8 cellular contexts compared by ENCODE assay signal in the genomic region with DNA sequence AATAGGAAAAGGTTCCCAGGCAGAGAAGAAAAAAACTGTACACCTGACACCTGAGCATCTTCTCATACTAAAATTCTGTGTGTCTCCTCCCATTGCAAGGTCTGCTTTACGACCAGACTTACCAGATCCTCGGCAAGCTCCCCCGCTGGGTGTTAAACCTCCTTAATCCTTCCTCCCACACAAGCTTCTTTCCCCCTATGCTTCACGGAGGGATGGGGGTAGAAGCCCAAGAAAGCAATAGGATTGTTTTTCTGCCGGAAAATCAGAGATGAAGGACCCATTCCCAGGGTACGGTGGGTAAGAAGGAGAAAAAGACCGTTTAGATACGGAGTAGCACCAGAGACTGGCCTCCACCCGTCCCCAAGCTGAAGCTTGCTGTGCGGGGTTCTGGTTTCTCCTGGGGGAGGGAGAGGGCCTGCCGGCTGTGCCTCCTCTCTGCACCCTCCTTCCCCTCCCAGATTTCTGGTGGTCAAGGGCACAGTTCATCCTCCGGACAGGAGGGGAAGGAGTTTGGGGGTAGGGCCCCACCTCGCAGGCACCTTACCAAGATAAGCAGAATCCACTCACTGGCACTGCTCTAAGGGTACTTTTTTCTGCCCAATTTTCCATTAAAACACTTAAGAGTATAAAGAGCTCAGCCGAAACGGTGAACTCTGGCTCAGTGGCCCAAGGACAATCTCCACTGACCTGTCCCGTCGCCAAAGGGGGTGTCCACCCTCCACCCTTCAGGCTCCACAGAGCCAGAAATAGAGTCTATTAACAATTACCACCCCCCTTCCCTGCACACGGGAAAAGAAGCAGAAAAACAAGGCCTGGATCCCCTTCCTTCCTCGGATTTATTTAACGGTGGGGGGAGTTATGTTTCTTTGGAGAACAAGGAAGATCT. TPM values are rescaled to one million over a fixed set of nuclear protein-coding genes. Genes with fewer than 3 reads are reported as not detected.
A peak's percentile ranks its signal among the peaks of the same experiment; 100 is the strongest.
DNase-seq lines count a peak whose midpoint lies in the region; ATAC-seq, FAIRE-seq and TF ChIP-seq lines count a peak whose summit lies in the region.

No MANE protein-coding gene starts in this region.

- in situ Hi-C loops in ACHN (cut with HindIII; ENCODE audit: low pct_ligation_motif_present, low pct_unique_long_range_greater_than_20kb, low sequenced_read_pairs) (no loop called here), K562 (cut with MboI) (no loop called here)

- no peak for TF ChIP-seq EP300 in K562 (IDR thresholded peaks at IDR 0.05; ENCODE audit: low read length)

- no peaks in the 10 kb centered on the region for H3K9me3 Mint-ChIP-seq in stimulated activated memory B cell treated with anti-CD40 and anti-IgM and Interleukin-4, amounts not matched to agents 10 μg/mL and 1 μg/mL and 100 μg/mL, for 72 hours

- intact Hi-C loops in K562 (cut with micrococcal nuclease), result no loop called here
- intact Hi-C loops in kidney (cut with DNase I), result no loop called here

- no peaks in the 10 kb centered on the region for H3K27me3 ChIP-seq in K562 (ENCODE audit: control insufficient read depth in 2 of 2, insufficient read depth in 2 of 2, low read length in 2 of 2)

- CTCF ChIA-PET in K562 (lab: Yijun Ruan, JAX; ENCODE audit: low intra/inter-chr PET ratio), result no interaction called here

- no peaks in the 10 kb centered on the region for H3K27me3 Mint-ChIP-seq in stimulated activated memory B cell treated with anti-CD40 and anti-IgM and Interleukin-4, amounts not matched to agents 10 μg/mL and 1 μg/mL and 100 μg/mL, for 72 hours

- no peak for TF ChIP-seq RAD21 in K562 (CRISPR knock-in tag; conservative IDR thresholded peaks at IDR 0.05 in 1 of 2, IDR thresholded peaks at IDR 0.05 in 1 of 2)

- no peaks in the 10 kb centered on the region for H3K9me1 ChIP-seq in K562 (ENCODE audit: control insufficient read depth, insufficient read depth, low read length)

- DNase-seq in ACHN (peak; percentile 19), RKO (ENCODE audit: low spot score) (peak; percentile 63), K562 (ENCODE audit: extremely low read depth in 1 of 4, low spot score in 3 of 4) (peak in 2 of 4 experiments; percentile 12 to 61), kidney (peak; percentile 73), NCI-H226 (no peak), occipital lobe (lab: John Stamatoyannopoulos, UW) (no peak)

- peaks cover 23% of the 10 kb centered on the region for H3K36me3 Mint-ChIP-seq in stimulated activated memory B cell treated with anti-CD40 and anti-IgM and Interleukin-4, amounts not matched to agents 10 μg/mL and 1 μg/mL and 100 μg/mL, for 72 hours

- FAIRE-seq in K562 (lab: Jason Lieb, UNC) (no peak), kidney (lab: Jason Lieb, UNC) (no peak)

- peak; percentile 24 for TF ChIP-seq POLR2A in GM19099 (IDR thresholded peaks at IDR 0.05; ENCODE audit: extremely low read depth, insufficient read length, low read depth)
- no peak for TF ChIP-seq POLR2A in K562 (conservative IDR thresholded peaks at IDR 0.05)

- H3K9me3 ChIP-seq in K562 (replicated peaks; ENCODE audit: control insufficient read depth, insufficient read depth, low read depth, low read length), result no peaks in the 10 kb centered on the region
- no peaks in the 10 kb centered on the region for H3K9me3 ChIP-seq in kidney (ENCODE audit: control insufficient read depth in 1 of 2, low read length in 2 of 2)

- H3K79me2 ChIP-seq in K562 (ENCODE audit: control insufficient read depth, insufficient read depth, low read length), result peaks cover 70% of the 10 kb centered on the region

- TF ChIP-seq CTCF in K562 (IDR thresholded peaks at IDR 0.05 in 2 of 3, conservative IDR thresholded peaks at IDR 0.05 in 1 of 3; ENCODE audit: insufficient read depth in 2 of 3, low read depth in 1 of 3, low read length in 3 of 3) (no peak), kidney (IDR thresholded peaks at IDR 0.05; ENCODE audit: borderline replicate concordance, extremely low read depth, insufficient read depth) (no peak)

- H3K9ac ChIP-seq in K562 (ENCODE audit: insufficient read depth in 1 of 2, low read depth in 2 of 2, low read length in 2 of 2) (peak overlapping the region; percentile 89 to 96), kidney (ENCODE audit: low read length in 2 of 2) (peak overlapping the region; percentile 100)

- H3K27ac Mint-ChIP-seq in stimulated activated memory B cell treated with anti-CD40 and anti-IgM and Interleukin-4, amounts not matched to agents 10 μg/mL and 1 μg/mL and 100 μg/mL, for 72 hours, result peak overlapping the region; percentile 98

- peak overlapping the region; percentile 94 for H3K4me2 ChIP-seq in K562 (ENCODE audit: insufficient read depth, low read length)

- H2AFZ ChIP-seq in K562 (ENCODE audit: low read depth, low read length), result no peak overlapping the region

- POLR2A ChIA-PET in K562 (lab: Yijun Ruan, JAX), result interaction anchor here (0.6 to 3.0 kb wide), 14 partner anchors 10 to 504 kb away, joined by 3 to 36 read pairs (median 4); a partner anchor contains a TSS

- H3K36me3 ChIP-seq in K562 (ENCODE audit: control insufficient read depth, insufficient read depth, low read length) (peaks cover 23% of the 10 kb centered on the region), kidney (ENCODE audit: control insufficient read depth in 1 of 2, insufficient read depth in 2 of 2, low read length in 2 of 2) (peaks cover 3 to 10% of the 10 kb centered on the region in 2 donors)

- peak overlapping the region; percentile 92 for H3K4me3 Mint-ChIP-seq in stimulated activated memory B cell treated with anti-CD40 and anti-IgM and Interleukin-4, amounts not matched to agents 10 μg/mL and 1 μg/mL and 100 μg/mL, for 72 hours

- 0% methylated on average over 16 of the region's 20 CpGs for WGBS in K562 (ENCODE audit: insufficient coverage, low coverage, missing lambda C conversion rate)

- H3K4me3 ChIP-seq in K562 (peak overlapping the region; percentile 92), kidney (ENCODE audit: low read length in 2 of 2) (peak overlapping the region; percentile 91 to 96)

- peak overlapping the region; percentile 94 for H3K27ac ChIP-seq in K562 (ENCODE audit: extremely low read depth, low read depth, low read length)
- peak overlapping the region; percentile 97 to 100 for H3K27ac ChIP-seq in kidney (ENCODE audit: low read depth in 2 of 2, low read length in 2 of 2)

- peaks cover 6% of the 10 kb centered on the region for H4K20me1 ChIP-seq in K562 (replicated peaks; ENCODE audit: control insufficient read depth, insufficient read depth, low read length)

- H3K4me1 ChIP-seq in K562 (replicated peaks in 1 of 2; ENCODE audit: control insufficient read depth in 2 of 2, insufficient read depth in 2 of 2, low read length in 2 of 2) (peaks cover 6 to 26% of the 10 kb centered on the region in 2 experiments; a peak in 4 of 5 replicates), kidney (ENCODE audit: control insufficient read depth in 1 of 2, insufficient read depth in 1 of 2, low read depth in 1 of 2, low read length in 2 of 2) (peaks cover 17 to 20% of the 10 kb centered on the region in 2 donors)

- no TSS peak for BruUV-seq in K562 (replicated peaks; lab: Mats Ljungman, UMichigan)

- peaks cover 42% of the 10 kb centered on the region for H3K4me1 Mint-ChIP-seq in stimulated activated memory B cell treated with anti-CD40 and anti-IgM and Interleukin-4, amounts not matched to agents 10 μg/mL and 1 μg/mL and 100 μg/mL, for 72 hours

- ATAC-seq in K562, result no peak
- no peak for ATAC-seq in stimulated activated memory B cell treated with anti-CD40 and anti-IgM and Interleukin-4, amounts not matched to agents 10 μg/mL and 1 μg/mL and 100 μg/mL, for 72 hours

RNA-seq across cellular contexts. Expression of a gene that starts 1.2 kb away (rescaled TPM):
- 12.6 and 28.4 TPM in 2 replicates for total RNA-seq in K562 (2011; cell fraction: chromatin; rRNA removed; ENCODE audit: low replicate concordance)
- total RNA-seq in K562 (2011; cell fraction: nucleolus; rRNA removed), result 13.4 and 17.7 TPM in 2 replicates
- total RNA-seq in K562 (2011; cell fraction: nucleoplasm; rRNA removed), result 17.2 and 21.9 TPM in 2 replicates
- 10.1 and 14.0 TPM in 2 replicates for total RNA-seq in K562 (2014; rRNA removed)
- total RNA-seq in K562 (2014; rRNA removed; fragmentation: Illumina TruSeq; extraction: Trizol), result 5.8 and 5.9 TPM in 2 replicates
- 8.0 and 8.4 TPM in 2 replicates for total RNA-seq in K562 (2015; rRNA removed; fragmentation: Illumina TruSeq; extraction: Trizol)
- 17.4 and 20.5 TPM in 2 replicates for total RNA-seq in K562 (2021)
- polyA plus RNA-seq in K562 (2011; rRNA removed), result 3.6 and 6.7 TPM in 2 replicates
- 5.7 and 7.7 TPM in 2 replicates for polyA plus RNA-seq in K562 (2011; cell fraction: cytosol; rRNA removed)
- 6.8 and 9.9 TPM in 2 replicates for polyA plus RNA-seq in K562 (2011; cell fraction: nucleus; rRNA removed)
- polyA plus RNA-seq in K562 (2012), result 7.9 and 9.5 TPM in 2 replicates
- polyA plus RNA-seq in K562 (2014; fragmentation: Illumina TruSeq; extraction: Trizol), result 11.6 and 11.8 TPM in 2 replicates
- 1 to 10 TPM; 3.3 to 6.2 TPM for polyA plus RNA-seq in K562 (2014; fragmentation: Nextera tagmentation; extraction: Ambion mirVana)
- 7.3 and 7.7 TPM in 2 replicates for polyA plus RNA-seq in K562 (2014; rRNA removed)
- 5.2 and 5.4 TPM in 2 replicates for polyA minus RNA-seq in K562 (2011; rRNA and poly(A)+ RNA removed)
- polyA minus RNA-seq in K562 (2011; cell fraction: cytosol; rRNA and poly(A)+ RNA removed), result 8.1 and 9.7 TPM in 2 replicates
- 3.3 and 3.6 TPM in 2 replicates for polyA minus RNA-seq in K562 (2011; cell fraction: nucleus; rRNA and poly(A)+ RNA removed)
- 54.3 TPM for total RNA-seq in kidney
- 20.8 TPM for polyA plus RNA-seq in kidney (ENCODE audit: insufficient read depth, low read depth, low replicate concordance)
- 15.6 TPM for total RNA-seq in occipital lobe

RNA-seq across cellular contexts. Expression of a gene that starts 23.1 kb away (rescaled TPM):
- 13.0 and 18.7 TPM in 2 replicates for total RNA-seq in K562 (2011; cell fraction: chromatin; rRNA removed; ENCODE audit: low replicate concordance)
- total RNA-seq in K562 (2011; cell fraction: nucleolus; rRNA removed), result 18.2 and 18.6 TPM in 2 replicates
- 19.8 and 20.8 TPM in 2 replicates for total RNA-seq in K562 (2011; cell fraction: nucleoplasm; rRNA removed)
- 92.7 and 94.8 TPM in 2 replicates for total RNA-seq in K562 (2014; rRNA removed)
- 112 and 117 TPM in 2 replicates for total RNA-seq in K562 (2014; rRNA removed; fragmentation: Illumina TruSeq; extraction: Trizol)
- total RNA-seq in K562 (2015; rRNA removed; fragmentation: Illumina TruSeq; extraction: Trizol), result 97.7 and 101 TPM in 2 replicates
- total RNA-seq in K562 (2021), result 69.5 and 73.2 TPM in 2 replicates
- polyA plus RNA-seq in K562 (2011; rRNA removed), result 94.3 and 119 TPM in 2 replicates
- polyA plus RNA-seq in K562 (2011; cell fraction: cytosol; rRNA removed), result 65.2 and 100 TPM in 2 replicates
- 24.5 and 36.1 TPM in 2 replicates for polyA plus RNA-seq in K562 (2011; cell fraction: nucleus; rRNA removed)
- 39.8 and 74.3 TPM in 2 replicates for polyA plus RNA-seq in K562 (2012)
- 101 and 109 TPM in 2 replicates for polyA plus RNA-seq in K562 (2014; fragmentation: Illumina TruSeq; extraction: Trizol)
- polyA plus RNA-seq in K562 (2014; fragmentation: Nextera tagmentation; extraction: Ambion mirVana), result 10 to 100 TPM; 14.2 to 30.9 TPM
- 144 and 150 TPM in 2 replicates for polyA plus RNA-seq in K562 (2014; rRNA removed)
- 45.3 and 47.4 TPM in 2 replicates for polyA minus RNA-seq in K562 (2011; rRNA and poly(A)+ RNA removed)
- 10.5 and 16.9 TPM in 2 replicates for polyA minus RNA-seq in K562 (2011; cell fraction: cytosol; rRNA and poly(A)+ RNA removed)
- polyA minus RNA-seq in K562 (2011; cell fraction: nucleus; rRNA and poly(A)+ RNA removed), result 6.3 and 9.4 TPM in 2 replicates
- total RNA-seq in kidney, result 34.0 TPM
- polyA plus RNA-seq in kidney (ENCODE audit: insufficient read depth, low read depth, low replicate concordance), result 42.2 TPM
- total RNA-seq in occipital lobe, result 35.7 TPM

RNA-seq across cellular contexts. Expression of a gene that starts 23.5 kb away (rescaled TPM):
- total RNA-seq in K562 (2011; cell fraction: chromatin; rRNA removed; ENCODE audit: low replicate concordance), result 66.8 and 134 TPM in 2 replicates
- 96.2 and 100 TPM in 2 replicates for total RNA-seq in K562 (2011; cell fraction: nucleolus; rRNA removed)
- total RNA-seq in K562 (2011; cell fraction: nucleoplasm; rRNA removed), result 83.8 and 84.8 TPM in 2 replicates
- total RNA-seq in K562 (2014; rRNA removed) (84.1 and 116 TPM in 2 replicates), K562 (2014; rRNA removed; fragmentation: Illumina TruSeq; extraction: Trizol) (34.1 and 42.1 TPM in 2 replicates), K562 (2015; rRNA removed; fragmentation: Illumina TruSeq; extraction: Trizol) (52.5 and 53.3 TPM in 2 replicates), K562 (2021) (117 and 119 TPM in 2 replicates), kidney (119 TPM), occipital lobe (64.4 TPM)
- polyA plus RNA-seq in K562 (2011; rRNA removed) (17.0 and 41.7 TPM in 2 replicates), K562 (2014; fragmentation: Illumina TruSeq; extraction: Trizol) (109 and 111 TPM in 2 replicates), K562 (2014; fragmentation: Nextera tagmentation; extraction: Ambion mirVana) (10 to 100 TPM; 16.2 to 28.7 TPM), K562 (2014; rRNA removed) (43.2 and 54.6 TPM in 2 replicates), kidney (ENCODE audit: insufficient read depth, low read depth, low replicate concordance) (262 TPM)
- polyA plus RNA-seq in K562 (2011; cell fraction: cytosol; rRNA removed), result 32.6 and 36.3 TPM in 2 replicates
- 119 and 126 TPM in 2 replicates for polyA plus RNA-seq in K562 (2011; cell fraction: nucleus; rRNA removed)
- polyA plus RNA-seq in K562 (2012), result 86.0 and 125 TPM in 2 replicates
- polyA minus RNA-seq in K562 (2011; rRNA and poly(A)+ RNA removed), result 14.8 and 25.3 TPM in 2 replicates
- 42.2 and 69.6 TPM in 2 replicates for polyA minus RNA-seq in K562 (2011; cell fraction: cytosol; rRNA and poly(A)+ RNA removed)
- 39.7 and 49.1 TPM in 2 replicates for polyA minus RNA-seq in K562 (2011; cell fraction: nucleus; rRNA and poly(A)+ RNA removed)

Comparison
In these comparisons a context has a peak if more than half of its experiments do, and no peak if none do; other contexts are left out.
1. DNase-seq: peak in ACHN (single experiment), RKO (single experiment) and kidney (single experiment); none in NCI-H226 (single experiment) and occipital lobe (single experiment).